ENCODE assay signal across 9 cellular contexts in the genomic region with DNA sequence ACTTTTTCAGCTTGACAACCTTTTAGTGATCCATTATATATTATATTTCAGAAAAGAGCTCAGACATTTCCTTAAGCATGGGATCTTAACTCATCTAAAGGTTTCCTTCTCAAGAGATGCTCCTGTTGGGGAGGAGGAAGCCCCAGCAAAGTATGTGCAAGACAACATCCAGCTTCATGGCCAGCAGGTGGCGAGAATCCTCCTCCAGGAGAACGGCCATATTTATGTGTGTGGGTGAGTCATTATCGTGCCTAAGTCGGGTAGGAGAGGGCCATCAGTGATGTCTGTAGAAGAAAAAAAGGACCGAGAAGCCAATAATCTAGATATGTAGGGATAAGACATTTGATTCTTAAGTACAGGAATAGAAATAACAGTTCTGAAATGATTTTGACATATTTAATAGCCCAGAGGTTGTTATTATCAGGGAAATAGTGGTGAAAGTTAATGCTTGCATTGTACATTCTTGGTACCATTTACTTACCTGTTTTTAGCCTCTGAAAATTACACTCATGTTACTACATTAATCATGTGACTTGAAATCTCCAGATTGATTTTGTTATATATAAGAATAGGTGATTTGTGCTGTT. TPM values are rescaled to one million over a fixed set of nuclear protein-coding genes. Genes with fewer than 3 reads are reported as not detected.
DNase-seq lines count a peak whose midpoint lies in the region; ATAC-seq, FAIRE-seq and TF ChIP-seq lines count a peak whose summit lies in the region.
"Had no signal": no experiment of that assay in that cellular context is flagged by ENCODE, and none has a peak within 500 bp of the region (broad histone marks: within the 10 kb centered on the region; RNA-seq: fewer than 3 reads in every experiment).

No MANE protein-coding gene starts in this region.

- TF ChIP-seq CTCF in OCI-LY3 (IDR thresholded peaks at IDR 0.05; ENCODE audit: low read depth, low read length): peak; percentile 16; the same call in 1 of the 2 replicates
- TF ChIP-seq CTCF in bronchial epithelial cell (IDR thresholded peaks at IDR 0.05; ENCODE audit: insufficient read depth, low read length, severe bottlenecking): peak; percentile 30
- TF ChIP-seq CTCF in prostate gland (IDR thresholded peaks at IDR 0.05): no peak

- H2BK5ac ChIP-seq in trophoblast cell (ENCODE audit: low read depth, low read length, poor library complexity): no peak overlapping the region

- no peak overlapping the region for H2AK5ac ChIP-seq in trophoblast cell (ENCODE audit: low read length)

- H3K4me3 ChIP-seq in OCI-LY3 (ENCODE audit: low read length) (no peak overlapping the region), bronchial epithelial cell (ENCODE audit: low read depth, low read length) (no peak overlapping the region), trophoblast cell (ENCODE audit: low read depth, low read length) (no peak overlapping the region), prostate gland (no peak overlapping the region)

- no peak overlapping the region for H2BK12ac ChIP-seq in trophoblast cell (ENCODE audit: low read length)

- no peak overlapping the region for H3K27ac ChIP-seq in OCI-LY3 (ENCODE audit: low read length)
- H3K27ac ChIP-seq in trophoblast cell (ENCODE audit: low read depth, low read length): no peak overlapping the region
- no peak overlapping the region for H3K27ac ChIP-seq in prostate gland

- FAIRE-seq in H54 (lab: Jason Lieb, UNC): peak; percentile 81
- no peak for FAIRE-seq in bronchial epithelial cell (lab: Jason Lieb, UNC)

- ATAC-seq in GM21737 (IDR thresholded peaks at IDR 0.05; ENCODE audit: unreplicated experiment): no peak

- H3K4ac ChIP-seq in trophoblast cell (ENCODE audit: low read depth, low read length): no peak overlapping the region

- no peaks in the 10 kb centered on the region for H4K20me1 ChIP-seq in OCI-LY3 (ENCODE audit: insufficient read depth, low read length)

- H3K9ac ChIP-seq in OCI-LY3 (ENCODE audit: low read length) (no peak overlapping the region), trophoblast cell (ENCODE audit: low read length) (no peak overlapping the region)

- no peak overlapping the region for H4K91ac ChIP-seq in trophoblast cell (ENCODE audit: low read depth, low read length)

- peak; percentile 20 for DNase-seq in DMS53 treated with DMSO at 0.1 percent for 48 hours (lab: John Stamatoyannopoulos, UW; ENCODE audit: unreplicated experiment)
- peak; percentile 14 for DNase-seq in H54 (ENCODE audit: insufficient read length, low spot score)
- peak; percentile 37 for DNase-seq in bronchial epithelial cell (ENCODE audit: low read depth)
- peak; percentile 11 to 27 for DNase-seq in trophoblast cell
- no peak for DNase-seq in T-helper 9 cell
- no peak for DNase-seq in prostate gland (ENCODE audit: low spot score)

- H3K9me3 ChIP-seq in OCI-LY3 (ENCODE audit: insufficient read depth, low read length) (no peaks in the 10 kb centered on the region), trophoblast cell (ENCODE audit: insufficient read depth, low read depth, low read length) (no peaks in the 10 kb centered on the region), prostate gland (no peaks in the 10 kb centered on the region)

- H3K4me1 ChIP-seq in OCI-LY3 (ENCODE audit: low read length) (peaks cover 27% of the 10 kb centered on the region), trophoblast cell (ENCODE audit: control insufficient read depth in 1 of 2, insufficient read depth in 2 of 2, low read length in 2 of 2) (no peaks in the 10 kb centered on the region), prostate gland (replicated peaks) (no peaks in the 10 kb centered on the region)

- no peaks in the 10 kb centered on the region for H3K79me1 ChIP-seq in trophoblast cell (ENCODE audit: low read length)

- TF ChIP-seq POLR2A in H54 (IDR thresholded peaks at IDR 0.05; ENCODE audit: low read depth, low read length): no peak
- TF ChIP-seq POLR2A in prostate gland (IDR thresholded peaks at IDR 0.05): no peak

- no peak overlapping the region for H3K23ac ChIP-seq in trophoblast cell (ENCODE audit: low read length)

- H3K18ac ChIP-seq in trophoblast cell (ENCODE audit: low read length): no peak overlapping the region

- H4K12ac ChIP-seq in trophoblast cell (ENCODE audit: low read depth, low read length): no peak overlapping the region

- H3K27me3 ChIP-seq in OCI-LY3 (ENCODE audit: low read depth, low read length) (no peaks in the 10 kb centered on the region), bronchial epithelial cell (ENCODE audit: control insufficient read depth, insufficient read depth, low read length) (no peaks in the 10 kb centered on the region), trophoblast cell (ENCODE audit: insufficient read depth, low read length) (no peaks in the 10 kb centered on the region), prostate gland (replicated peaks; ENCODE audit: insufficient read depth) (no peaks in the 10 kb centered on the region)

- no CpG with 5 or more reads among the region's 5 CpGs for WGBS in trophoblast cell (ENCODE audit: extremely low coverage, insufficient coverage, insufficient read length)
- 76% methylated on average over 5 of the region's 5 CpGs for WGBS in prostate gland

- intact Hi-C loops in prostate gland (cut with DNase I): no loop called here

- no peaks in the 10 kb centered on the region for H3K79me2 ChIP-seq in OCI-LY3 (ENCODE audit: low read length)
- H3K79me2 ChIP-seq in trophoblast cell (ENCODE audit: control insufficient read depth, insufficient read depth, low read length, poor library complexity): no peaks in the 10 kb centered on the region

- H2BK120ac ChIP-seq in trophoblast cell (ENCODE audit: insufficient read depth, low read length, poor library complexity): no peak overlapping the region

- H2AFZ ChIP-seq in OCI-LY3 (ENCODE audit: low read depth, low read length) (no peak overlapping the region), trophoblast cell (ENCODE audit: insufficient read depth, low read length, poor library complexity) (no peak overlapping the region)

- H3K4me2 ChIP-seq in OCI-LY3 (ENCODE audit: low read length): no peak overlapping the region
- no peak overlapping the region for H3K4me2 ChIP-seq in trophoblast cell (ENCODE audit: low read length)

- no peak overlapping the region for H4K8ac ChIP-seq in trophoblast cell (ENCODE audit: low read depth, low read length)

- no peak overlapping the region for H3K14ac ChIP-seq in trophoblast cell (ENCODE audit: low read length)

- H3K36me3 ChIP-seq in OCI-LY3 (replicated peaks; ENCODE audit: low read depth, low read length): peaks cover 73% of the 10 kb centered on the region
- H3K36me3 ChIP-seq in bronchial epithelial cell (ENCODE audit: control insufficient read depth, insufficient read depth, low read length): peaks cover 17% of the 10 kb centered on the region
- peaks cover 15 to 28% of the 10 kb centered on the region in 2 experiments for H3K36me3 ChIP-seq in trophoblast cell (ENCODE audit: control insufficient read depth in 1 of 2, insufficient read depth in 2 of 2, low read length in 2 of 2)
- H3K36me3 ChIP-seq in prostate gland: peaks cover 5 to 7% of the 10 kb centered on the region in 2 donors

RNA-seq across cellular contexts. Expression of a gene that starts 28.2 kb away (rescaled TPM):
- total RNA-seq in bronchial epithelial cell: 21.1 and 29.2 TPM in 2 replicates
- 26.2 and 27.7 TPM in 2 replicates for polyA plus RNA-seq in trophoblast cell (2013)
- total RNA-seq in prostate gland: 10 to 100 TPM; 34.5 to 64.6 TPM

RNA-seq across cellular contexts. Expression of a gene that starts 28.3 kb away (rescaled TPM):
- 5.8 and 6.4 TPM in 2 replicates for total RNA-seq in bronchial epithelial cell
- 4.1 and 4.2 TPM in 2 replicates for polyA plus RNA-seq in trophoblast cell (2013)
- 10 to 100 TPM in 1 of 2 donors, 1 to 10 TPM in 1; 9.7 to 10.7 TPM for total RNA-seq in prostate gland

RNA-seq across cellular contexts. Expression of a gene that starts 46.2 kb away (rescaled TPM):
- total RNA-seq in bronchial epithelial cell (not detected in 2 replicates), prostate gland (1 to 10 TPM in 1 of 2 donors, under 1 TPM in 1; 0.87 to 1.1 TPM)
- 0.52 and 0.56 TPM in 2 replicates for polyA plus RNA-seq in trophoblast cell (2013)
- total RNA-seq: pulmonary artery endothelial cell had no signal

Comparison
In these comparisons a context has a peak if more than half of its experiments do, and no peak if none do; other contexts are left out.
1. DNase-seq: peak in DMS53 treated with DMSO at 0.1 percent for 48 hours (single experiment), H54 (single experiment), bronchial epithelial cell (single experiment) and trophoblast cell (2 of 2); none in T-helper 9 cell (single experiment) and prostate gland (single experiment).
2. CTCF ChIP-seq: peak in OCI-LY3 (single experiment) and bronchial epithelial cell (single experiment); none in prostate gland (0 of 4).